In the genomic region with DNA sequence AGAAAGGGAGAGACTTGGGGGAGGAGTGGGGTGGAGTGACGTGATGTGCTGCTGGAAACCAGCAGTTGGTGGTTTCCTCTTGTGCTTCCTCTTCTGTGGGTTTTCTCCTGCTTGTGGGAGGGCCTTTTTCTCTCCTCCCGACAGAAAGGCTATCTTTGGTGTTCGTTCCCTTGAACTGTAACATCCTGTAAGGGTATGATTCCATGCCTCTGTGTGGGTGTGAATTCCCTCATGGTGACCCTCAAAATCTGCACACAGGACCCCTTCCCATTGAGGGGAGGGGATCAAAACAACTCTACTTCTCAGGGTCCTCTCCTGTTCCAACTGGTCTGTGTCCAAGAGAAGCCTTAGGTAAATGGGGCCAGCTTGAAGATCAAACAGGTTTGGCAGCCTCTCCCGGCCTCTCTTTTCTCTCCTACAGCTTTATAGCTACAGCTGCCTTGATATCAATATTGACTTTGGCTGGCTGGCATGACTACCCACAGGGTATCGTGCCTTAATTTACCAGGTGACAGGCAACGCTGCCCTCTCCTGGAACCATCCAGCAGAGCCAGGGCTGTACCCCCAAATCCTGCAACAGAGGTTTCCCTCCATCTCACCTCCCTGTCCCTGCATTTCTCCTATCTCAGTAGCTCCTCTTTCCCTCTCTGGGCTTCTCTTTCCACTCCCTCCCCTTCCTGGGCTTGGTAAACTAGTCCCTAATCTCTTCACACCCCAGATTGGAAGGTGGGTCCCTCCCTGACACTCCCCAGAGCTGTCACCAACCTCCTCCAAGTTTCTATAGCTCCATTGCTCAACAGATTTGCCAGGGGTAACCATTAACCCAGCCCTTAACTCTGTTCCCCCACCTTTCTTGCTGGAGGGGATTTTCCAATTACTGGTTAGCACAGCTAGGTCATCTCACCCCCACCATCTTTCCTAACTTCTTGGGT, we compare ENCODE assay signal across 1 cellular context.
TF ChIP-seq lines count a peak whose summit lies in the region.

No MANE protein-coding gene starts in this region.

TF ChIP-seq in HepG2, 621 proteins besides CTCF, POLR2A, EP300 and RAD21 (continued from another document and continues in another):
- TF ChIP-seq, protein P1, sequence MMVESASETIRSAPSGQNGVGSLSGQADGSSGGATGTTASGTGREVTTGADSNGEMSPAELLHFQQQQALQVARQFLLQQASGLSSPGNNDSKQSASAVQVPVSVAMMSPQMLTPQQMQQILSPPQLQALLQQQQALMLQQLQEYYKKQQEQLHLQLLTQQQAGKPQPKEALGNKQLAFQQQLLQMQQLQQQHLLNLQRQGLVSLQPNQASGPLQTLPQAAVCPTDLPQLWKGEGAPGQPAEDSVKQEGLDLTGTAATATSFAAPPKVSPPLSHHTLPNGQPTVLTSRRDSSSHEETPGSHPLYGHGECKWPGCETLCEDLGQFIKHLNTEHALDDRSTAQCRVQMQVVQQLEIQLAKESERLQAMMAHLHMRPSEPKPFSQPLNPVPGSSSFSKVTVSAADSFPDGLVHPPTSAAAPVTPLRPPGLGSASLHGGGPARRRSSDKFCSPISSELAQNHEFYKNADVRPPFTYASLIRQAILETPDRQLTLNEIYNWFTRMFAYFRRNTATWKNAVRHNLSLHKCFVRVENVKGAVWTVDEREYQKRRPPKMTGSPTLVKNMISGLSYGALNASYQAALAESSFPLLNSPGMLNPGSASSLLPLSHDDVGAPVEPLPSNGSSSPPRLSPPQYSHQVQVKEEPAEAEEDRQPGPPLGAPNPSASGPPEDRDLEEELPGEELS (CRISPR knock-in tag; IDR thresholded peaks at IDR 0.05), result peak; percentile 97
- TF ChIP-seq, protein P2, sequence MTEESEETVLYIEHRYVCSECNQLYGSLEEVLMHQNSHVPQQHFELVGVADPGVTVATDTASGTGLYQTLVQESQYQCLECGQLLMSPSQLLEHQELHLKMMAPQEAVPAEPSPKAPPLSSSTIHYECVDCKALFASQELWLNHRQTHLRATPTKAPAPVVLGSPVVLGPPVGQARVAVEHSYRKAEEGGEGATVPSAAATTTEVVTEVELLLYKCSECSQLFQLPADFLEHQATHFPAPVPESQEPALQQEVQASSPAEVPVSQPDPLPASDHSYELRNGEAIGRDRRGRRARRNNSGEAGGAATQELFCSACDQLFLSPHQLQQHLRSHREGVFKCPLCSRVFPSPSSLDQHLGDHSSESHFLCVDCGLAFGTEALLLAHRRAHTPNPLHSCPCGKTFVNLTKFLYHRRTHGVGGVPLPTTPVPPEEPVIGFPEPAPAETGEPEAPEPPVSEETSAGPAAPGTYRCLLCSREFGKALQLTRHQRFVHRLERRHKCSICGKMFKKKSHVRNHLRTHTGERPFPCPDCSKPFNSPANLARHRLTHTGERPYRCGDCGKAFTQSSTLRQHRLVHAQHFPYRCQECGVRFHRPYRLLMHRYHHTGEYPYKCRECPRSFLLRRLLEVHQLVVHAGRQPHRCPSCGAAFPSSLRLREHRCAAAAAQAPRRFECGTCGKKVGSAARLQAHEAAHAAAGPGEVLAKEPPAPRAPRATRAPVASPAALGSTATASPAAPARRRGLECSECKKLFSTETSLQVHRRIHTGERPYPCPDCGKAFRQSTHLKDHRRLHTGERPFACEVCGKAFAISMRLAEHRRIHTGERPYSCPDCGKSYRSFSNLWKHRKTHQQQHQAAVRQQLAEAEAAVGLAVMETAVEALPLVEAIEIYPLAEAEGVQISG (CRISPR knock-in tag; IDR thresholded peaks at IDR 0.05), result peak; percentile 62; the same call in 1 of the 2 replicates
- TF ChIP-seq ZNF674 (CRISPR knock-in tag; IDR thresholded peaks at IDR 0.05; ENCODE audit: low read depth) (no peak), NFYC (CRISPR knock-in tag; IDR thresholded peaks at IDR 0.05) (peak; percentile 52; the same call in 1 of the 2 replicates), ZNF747 (CRISPR knock-in tag; IDR thresholded peaks at IDR 0.05; ENCODE audit: borderline replicate concordance) (peak; percentile 72; the same call in 1 of the 2 replicates), ZNF430 (CRISPR knock-in tag; IDR thresholded peaks at IDR 0.05) (no peak), MIXL1 (CRISPR knock-in tag; IDR thresholded peaks at IDR 0.05) (peak; percentile 86), SOX13 (IDR thresholded peaks at IDR 0.05) (peak; percentile 48), SOX13 (CRISPR knock-in tag; conservative IDR thresholded peaks at IDR 0.05 in 1 of 2, IDR thresholded peaks at IDR 0.05 in 1 of 2) (peak in 1 of 2 experiments; percentile 95; a peak in 3 of 4 replicates), ZNF577 (CRISPR knock-in tag; IDR thresholded peaks at IDR 0.05; ENCODE audit: borderline replicate concordance, low read depth) (0 out of 2 replicates have a peak, but pooled peaks have one; percentile 18), RBFOX2 (IDR thresholded peaks at IDR 0.05; ENCODE audit: low read depth, low read length) (peak; percentile 75), POLR2AphosphoS2 (IDR thresholded peaks at IDR 0.05; ENCODE audit: low read depth, low read length) (no peak), MZF1 (CRISPR knock-in tag; IDR thresholded peaks at IDR 0.05; ENCODE audit: borderline replicate concordance) (no peak), ZIK1 (CRISPR knock-in tag; IDR thresholded peaks at IDR 0.05; ENCODE audit: borderline replicate concordance, low read depth) (0 out of 2 replicates have a peak, but pooled peaks have one; percentile 19), ZNF274 (CRISPR knock-in tag; IDR thresholded peaks at IDR 0.05) (no peak; the same call in 1 of the 2 replicates), IRX3 (CRISPR knock-in tag; IDR thresholded peaks at IDR 0.05; ENCODE audit: borderline replicate concordance, low read depth) (peak; percentile 76; the same call in 1 of the 2 replicates), KMT2B (CRISPR knock-in tag; IDR thresholded peaks at IDR 0.05) (peak; percentile 39; the same call in 1 of the 2 replicates), SRSF1 (optimal IDR thresholded peaks at IDR 0.05; ENCODE audit: low read depth, low read length) (no peak), HNRNPK (IDR thresholded peaks at IDR 0.05; ENCODE audit: low read depth, low read length, poor library complexity, severe bottlenecking) (peak; percentile 1), ZNF567 (CRISPR knock-in tag; IDR thresholded peaks at IDR 0.05; ENCODE audit: borderline replicate concordance) (peak; percentile 30; the same call in 1 of the 2 replicates), SMC3 (IDR thresholded peaks at IDR 0.05; ENCODE audit: low read length) (0 out of 2 replicates have a peak, but pooled peaks have one; percentile 10)
- TF ChIP-seq, protein P3, sequence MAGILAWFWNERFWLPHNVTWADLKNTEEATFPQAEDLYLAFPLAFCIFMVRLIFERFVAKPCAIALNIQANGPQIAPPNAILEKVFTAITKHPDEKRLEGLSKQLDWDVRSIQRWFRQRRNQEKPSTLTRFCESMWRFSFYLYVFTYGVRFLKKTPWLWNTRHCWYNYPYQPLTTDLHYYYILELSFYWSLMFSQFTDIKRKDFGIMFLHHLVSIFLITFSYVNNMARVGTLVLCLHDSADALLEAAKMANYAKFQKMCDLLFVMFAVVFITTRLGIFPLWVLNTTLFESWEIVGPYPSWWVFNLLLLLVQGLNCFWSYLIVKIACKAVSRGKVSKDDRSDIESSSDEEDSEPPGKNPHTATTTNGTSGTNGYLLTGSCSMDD (CRISPR knock-in tag; IDR thresholded peaks at IDR 0.05), result no peak
- TF ChIP-seq, protein P4, sequence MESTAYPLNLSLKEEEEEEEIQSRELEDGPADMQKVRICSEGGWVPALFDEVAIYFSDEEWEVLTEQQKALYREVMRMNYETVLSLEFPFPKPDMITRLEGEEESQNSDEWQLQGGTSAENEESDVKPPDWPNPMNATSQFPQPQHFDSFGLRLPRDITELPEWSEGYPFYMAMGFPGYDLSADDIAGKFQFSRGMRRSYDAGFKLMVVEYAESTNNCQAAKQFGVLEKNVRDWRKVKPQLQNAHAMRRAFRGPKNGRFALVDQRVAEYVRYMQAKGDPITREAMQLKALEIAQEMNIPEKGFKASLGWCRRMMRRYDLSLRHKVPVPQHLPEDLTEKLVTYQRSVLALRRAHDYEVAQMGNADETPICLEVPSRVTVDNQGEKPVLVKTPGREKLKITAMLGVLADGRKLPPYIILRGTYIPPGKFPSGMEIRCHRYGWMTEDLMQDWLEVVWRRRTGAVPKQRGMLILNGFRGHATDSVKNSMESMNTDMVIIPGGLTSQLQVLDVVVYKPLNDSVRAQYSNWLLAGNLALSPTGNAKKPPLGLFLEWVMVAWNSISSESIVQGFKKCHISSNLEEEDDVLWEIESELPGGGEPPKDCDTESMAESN (CRISPR knock-in tag; conservative IDR thresholded peaks at IDR 0.05), result peak; percentile 77
- TF ChIP-seq, protein P5, sequence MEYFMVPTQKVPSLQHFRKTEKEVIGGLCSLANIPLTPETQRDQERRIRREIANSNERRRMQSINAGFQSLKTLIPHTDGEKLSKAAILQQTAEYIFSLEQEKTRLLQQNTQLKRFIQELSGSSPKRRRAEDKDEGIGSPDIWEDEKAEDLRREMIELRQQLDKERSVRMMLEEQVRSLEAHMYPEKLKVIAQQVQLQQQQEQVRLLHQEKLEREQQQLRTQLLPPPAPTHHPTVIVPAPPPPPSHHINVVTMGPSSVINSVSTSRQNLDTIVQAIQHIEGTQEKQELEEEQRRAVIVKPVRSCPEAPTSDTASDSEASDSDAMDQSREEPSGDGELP (IDR thresholded peaks at IDR 0.05; ENCODE audit: borderline replicate concordance, low read depth), result peak; percentile 41; the same call in 1 of the 2 replicates
- TF ChIP-seq, protein P6, sequence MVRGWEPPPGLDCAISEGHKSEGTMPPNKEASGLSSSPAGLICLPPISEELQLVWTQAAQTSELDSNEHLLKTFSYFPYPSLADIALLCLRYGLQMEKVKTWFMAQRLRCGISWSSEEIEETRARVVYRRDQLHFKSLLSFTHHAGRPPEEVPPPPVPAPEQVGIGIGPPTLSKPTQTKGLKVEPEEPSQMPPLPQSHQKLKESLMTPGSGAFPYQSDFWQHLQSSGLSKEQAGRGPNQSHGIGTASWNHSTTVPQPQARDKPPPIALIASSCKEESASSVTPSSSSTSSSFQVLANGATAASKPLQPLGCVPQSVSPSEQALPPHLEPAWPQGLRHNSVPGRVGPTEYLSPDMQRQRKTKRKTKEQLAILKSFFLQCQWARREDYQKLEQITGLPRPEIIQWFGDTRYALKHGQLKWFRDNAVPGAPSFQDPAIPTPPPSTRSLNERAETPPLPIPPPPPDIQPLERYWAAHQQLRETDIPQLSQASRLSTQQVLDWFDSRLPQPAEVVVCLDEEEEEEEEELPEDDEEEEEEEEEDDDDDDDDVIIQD (CRISPR knock-in tag; IDR thresholded peaks at IDR 0.05; ENCODE audit: low read depth), result 0 out of 2 replicates have a peak, but pooled peaks have one; percentile 42
- TF ChIP-seq, protein P7, sequence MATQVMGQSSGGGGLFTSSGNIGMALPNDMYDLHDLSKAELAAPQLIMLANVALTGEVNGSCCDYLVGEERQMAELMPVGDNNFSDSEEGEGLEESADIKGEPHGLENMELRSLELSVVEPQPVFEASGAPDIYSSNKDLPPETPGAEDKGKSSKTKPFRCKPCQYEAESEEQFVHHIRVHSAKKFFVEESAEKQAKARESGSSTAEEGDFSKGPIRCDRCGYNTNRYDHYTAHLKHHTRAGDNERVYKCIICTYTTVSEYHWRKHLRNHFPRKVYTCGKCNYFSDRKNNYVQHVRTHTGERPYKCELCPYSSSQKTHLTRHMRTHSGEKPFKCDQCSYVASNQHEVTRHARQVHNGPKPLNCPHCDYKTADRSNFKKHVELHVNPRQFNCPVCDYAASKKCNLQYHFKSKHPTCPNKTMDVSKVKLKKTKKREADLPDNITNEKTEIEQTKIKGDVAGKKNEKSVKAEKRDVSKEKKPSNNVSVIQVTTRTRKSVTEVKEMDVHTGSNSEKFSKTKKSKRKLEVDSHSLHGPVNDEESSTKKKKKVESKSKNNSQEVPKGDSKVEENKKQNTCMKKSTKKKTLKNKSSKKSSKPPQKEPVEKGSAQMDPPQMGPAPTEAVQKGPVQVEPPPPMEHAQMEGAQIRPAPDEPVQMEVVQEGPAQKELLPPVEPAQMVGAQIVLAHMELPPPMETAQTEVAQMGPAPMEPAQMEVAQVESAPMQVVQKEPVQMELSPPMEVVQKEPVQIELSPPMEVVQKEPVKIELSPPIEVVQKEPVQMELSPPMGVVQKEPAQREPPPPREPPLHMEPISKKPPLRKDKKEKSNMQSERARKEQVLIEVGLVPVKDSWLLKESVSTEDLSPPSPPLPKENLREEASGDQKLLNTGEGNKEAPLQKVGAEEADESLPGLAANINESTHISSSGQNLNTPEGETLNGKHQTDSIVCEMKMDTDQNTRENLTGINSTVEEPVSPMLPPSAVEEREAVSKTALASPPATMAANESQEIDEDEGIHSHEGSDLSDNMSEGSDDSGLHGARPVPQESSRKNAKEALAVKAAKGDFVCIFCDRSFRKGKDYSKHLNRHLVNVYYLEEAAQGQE (IDR thresholded peaks at IDR 0.05; ENCODE audit: borderline replicate concordance in 1 of 2, low read depth in 1 of 2, low read length in 2 of 2), result peak in 1 of 2 experiments; percentile 74; a peak in 2 of 4 replicates
- TF ChIP-seq, protein P8, sequence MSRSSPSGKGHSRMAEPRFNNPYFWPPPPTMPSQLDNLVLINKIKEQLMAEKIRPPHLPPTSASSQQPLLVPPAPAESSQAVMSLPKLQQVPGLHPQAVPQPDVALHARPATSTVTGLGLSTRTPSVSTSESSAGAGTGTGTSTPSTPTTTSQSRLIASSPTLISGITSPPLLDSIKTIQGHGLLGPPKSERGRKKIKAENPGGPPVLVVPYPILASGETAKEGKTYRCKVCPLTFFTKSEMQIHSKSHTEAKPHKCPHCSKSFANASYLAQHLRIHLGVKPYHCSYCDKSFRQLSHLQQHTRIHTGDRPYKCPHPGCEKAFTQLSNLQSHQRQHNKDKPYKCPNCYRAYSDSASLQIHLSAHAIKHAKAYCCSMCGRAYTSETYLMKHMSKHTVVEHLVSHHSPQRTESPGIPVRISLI (CRISPR knock-in tag; IDR thresholded peaks at IDR 0.05; ENCODE audit: borderline replicate concordance), result peak; percentile 81; the same call in 1 of the 2 replicates
